ENCODE assay signal across 22 cellular contexts in genomic region chr1:239854956-239855355, GRCh38.
"Had no signal": no experiment of that assay in that cellular context is flagged by ENCODE, and none has a peak within 500 bp of the region (broad histone marks: within the 10 kb centered on the region; RNA-seq: fewer than 3 reads in every experiment).

No MANE protein-coding gene starts in this region.

- H3K4me1 Mint-ChIP-seq: activated naive CD8-positive, alpha-beta T cell treated with anti-CD3 and anti-CD28 coated beads, Interleukin-2, amount 10 ng/mL, durations not matched to agents 7 days and 5 days had no signal

- H3K27me3 ChIP-seq: breast epithelium, colonic mucosa, Peyer's patch, SJSA1 had no signal

- H3K36me3 ChIP-seq: breast epithelium, colonic mucosa, Peyer's patch, SJSA1 had no signal

- H3K9me3 ChIP-seq: breast epithelium, colonic mucosa, Peyer's patch, SJSA1 had no signal

- ATAC-seq: activated CD8-positive, alpha-beta T cell treated with anti-CD3 and anti-CD28 coated beads, Interleukin-2, amount 10 ng/mL, durations not matched to agents 7 days and 5 days; SK-N-SH treated with all-trans-retinoic acid at 6 μM for 48 hours had no signal

- H3K27ac Mint-ChIP-seq: activated CD8-positive, alpha-beta T cell treated with anti-CD3 and anti-CD28 coated beads, Interleukin-2, amount 10 ng/mL, durations not matched to agents 7 days and 5 days; activated naive CD8-positive, alpha-beta T cell treated with anti-CD3 and anti-CD28 coated beads, Interleukin-2, amount 10 ng/mL, durations not matched to agents 7 days and 5 days; T-helper 2 cell treated with Interferon-gamma antibody and Interleukin-4, amounts not matched to agents 5 μg/mL and 100 μg/mL, for 36 hours had no signal

- H3K36me3 Mint-ChIP-seq: activated naive CD8-positive, alpha-beta T cell treated with anti-CD3 and anti-CD28 coated beads, Interleukin-2, amount 10 ng/mL, durations not matched to agents 7 days and 5 days had no signal

- DNase-seq: activated CD4-positive, alpha-beta T cell treated with anti-CD3 and anti-CD28 coated beads for 48 hours; activated CD4-positive, alpha-beta T cell treated with anti-CD3 and anti-CD28 coated beads, Interleukin-2, amount 50 U/mL, for 4 hours; activated CD4-positive, CD25-positive, alpha-beta regulatory T cell treated with anti-CD3 and anti-CD28 coated beads, Interleukin-2, amount 50 U/mL, for 72 hours; activated CD8-positive, alpha-beta memory T cell treated with anti-CD3 and anti-CD28 coated beads, Interleukin-2, amount 50 U/mL, for 48 hours; activated CD8-positive, alpha-beta T cell treated with anti-CD3 and anti-CD28 coated beads, Interleukin-2, amount 10 ng/mL, durations not matched to agents 7 days and 5 days; activated naive CD4-positive, alpha-beta T cell treated with anti-CD3 and anti-CD28 coated beads, Interleukin-2, amount 50 U/mL, for 16 hours; activated naive CD8-positive, alpha-beta T cell treated with anti-CD3 and anti-CD28 coated beads, Interleukin-2, amount 10 ng/mL, durations not matched to agents 7 days and 5 days; activated T-cell treated with anti-CD3 and anti-CD28 coated beads, Interleukin-2, amount 50 U/mL, for 1 hour; aorta; caudate nucleus; colonic mucosa; NCI-H187; NCI-H2081; NCI-H226; NCI-H526; Peyer's patch; Right ventricle myocardium superior; SW 1271 had no signal

- H3K27me3 Mint-ChIP-seq: activated naive CD8-positive, alpha-beta T cell treated with anti-CD3 and anti-CD28 coated beads, Interleukin-2, amount 10 ng/mL, durations not matched to agents 7 days and 5 days had no signal

- H3K4me3 ChIP-seq: breast epithelium, colonic mucosa, Peyer's patch, SJSA1 had no signal

- H3K4me3 Mint-ChIP-seq: activated CD8-positive, alpha-beta T cell treated with anti-CD3 and anti-CD28 coated beads, Interleukin-2, amount 10 ng/mL, durations not matched to agents 7 days and 5 days; activated naive CD8-positive, alpha-beta T cell treated with anti-CD3 and anti-CD28 coated beads, Interleukin-2, amount 10 ng/mL, durations not matched to agents 7 days and 5 days; T-helper 2 cell treated with Interferon-gamma antibody and Interleukin-4, amounts not matched to agents 5 μg/mL and 100 μg/mL, for 36 hours had no signal
